In the genomic region with DNA sequence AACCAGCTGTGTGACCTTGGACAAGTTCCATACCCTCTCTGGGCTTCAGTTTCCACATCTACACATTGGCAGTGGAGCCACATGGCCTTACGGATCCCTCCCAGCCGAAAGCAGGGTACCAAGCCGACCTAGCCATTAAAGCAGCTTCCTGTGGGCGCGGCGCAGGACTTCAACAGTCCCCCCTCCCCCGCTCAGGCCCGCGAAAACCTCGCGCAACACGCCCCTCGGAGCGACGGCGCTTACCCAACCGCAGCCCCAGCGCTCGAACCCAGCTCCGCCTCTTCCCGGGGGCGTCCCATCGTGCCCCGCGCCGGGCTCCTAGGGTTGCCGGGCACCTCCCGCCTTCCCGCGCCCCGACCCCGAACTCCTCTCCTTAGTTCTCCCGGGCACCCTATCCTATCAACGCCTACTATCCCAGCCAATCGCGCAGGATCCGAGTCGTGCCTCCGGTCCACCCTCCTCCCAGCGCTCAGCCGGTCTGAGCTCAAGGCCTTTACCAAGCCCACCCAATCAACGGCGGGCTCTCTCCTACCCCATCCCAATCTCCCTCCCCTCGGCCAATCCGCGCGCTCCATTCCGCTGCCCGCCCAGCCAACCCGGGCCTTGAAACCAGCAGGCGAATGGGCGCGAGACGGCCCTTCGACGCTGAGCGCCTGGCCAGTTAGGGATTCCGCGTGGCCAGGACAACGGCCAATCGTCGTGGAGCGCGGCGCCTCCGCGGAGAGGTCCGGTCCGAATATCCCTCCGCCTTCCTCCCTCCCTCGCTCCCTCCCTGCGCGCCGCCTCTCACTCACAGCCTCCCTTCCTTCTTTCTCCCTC, we compare ENCODE assay signal across 8 cellular contexts. TPM values are rescaled to one million over a fixed set of nuclear protein-coding genes. Genes with fewer than 3 reads are reported as not detected.
A peak's percentile ranks its signal among the peaks of the same experiment; 100 is the strongest.
DNase-seq lines count a peak whose midpoint lies in the region; ATAC-seq and TF ChIP-seq lines count a peak whose summit lies in the region.

A gene (plus strand): TSS at position 767 of the 819 bp plus-strand sequence. CDS start 326 bp downstream, outside the sequence.

- H3K4me2 ChIP-seq in SU-DHL-6 (ENCODE audit: low read depth, low read length, poor library complexity, severe bottlenecking) = peak within 1 kb of the TSS; percentile 98

- H3F3A ChIP-seq in SU-DHL-6 (ENCODE audit: insufficient read depth) = peaks cover 11% of the 10 kb centered on the region; the same call in 1 of the 2 replicates

- H3K27ac ChIP-seq in SU-DHL-6 (ENCODE audit: low read depth, low read length) (peak within 1 kb of the TSS; percentile 90), thymus (ENCODE audit: low read depth) (peak within 1 kb of the TSS; percentile 97)

- no peaks in the 10 kb centered on the region for H3K9me2 ChIP-seq in SU-DHL-6 (replicated peaks; ENCODE audit: insufficient read depth, low read length)

- no peaks in the 10 kb centered on the region for H3K9me3 ChIP-seq in SU-DHL-6 (ENCODE audit: insufficient read depth, low read length)
- no peaks in the 10 kb centered on the region for H3K9me3 ChIP-seq in thymus (ENCODE audit: control insufficient read depth)

- H3K36me3 ChIP-seq in SU-DHL-6 (ENCODE audit: low read length) (peaks cover 28% of the 10 kb centered on the region), thymus (ENCODE audit: control insufficient read depth, insufficient read depth) (peaks cover 13% of the 10 kb centered on the region)

- peak within 1 kb of the TSS; percentile 53 for H2AFZ ChIP-seq in SU-DHL-6 (ENCODE audit: low read depth, low read length, severe bottlenecking)

- H4K20me1 ChIP-seq in SU-DHL-6 (ENCODE audit: low read depth, low read length) = peaks cover 14% of the 10 kb centered on the region

- no peaks in the 10 kb centered on the region for H3K27me3 ChIP-seq in SU-DHL-6 (ENCODE audit: low read length)
- no peaks in the 10 kb centered on the region for H3K27me3 ChIP-seq in thymus (ENCODE audit: control insufficient read depth, insufficient read depth)

- ATAC-seq in HG02678 (IDR thresholded peaks at IDR 0.05; ENCODE audit: unreplicated experiment) = peak; percentile 82
- ATAC-seq in activated naive CD8-positive, alpha-beta T cell treated with anti-CD3 and anti-CD28 coated beads, Interleukin-2, amount 10 ng/mL, durations not matched to agents 7 days and 5 days (ENCODE audit: low read depth) = peak; percentile 86

- WGBS in thymus = under 1% methylated on average over 74 of the region's 74 CpGs

- TF ChIP-seq CTCF in SU-DHL-6 (IDR thresholded peaks at IDR 0.05; ENCODE audit: insufficient read depth, low read length, poor library complexity, severe bottlenecking) = no peak
- TF ChIP-seq CTCF in glutamatergic neuron (IDR thresholded peaks at IDR 0.05; ENCODE audit: partially characterized antibody, unreplicated experiment) = no peak
- TF ChIP-seq CTCF in osteocyte (IDR thresholded peaks at IDR 0.05) = no peak

- H3K27ac Mint-ChIP-seq in activated naive CD8-positive, alpha-beta T cell treated with anti-CD3 and anti-CD28 coated beads, Interleukin-2, amount 10 ng/mL, durations not matched to agents 7 days and 5 days = peak within 1 kb of the TSS; percentile 96
- peak within 1 kb of the TSS; percentile 92 for H3K27ac Mint-ChIP-seq in glutamatergic neuron (ENCODE audit: unreplicated experiment)
- peak within 1 kb of the TSS; percentile 89 for H3K27ac Mint-ChIP-seq in osteocyte (ENCODE audit: unreplicated experiment)

- H3K4me1 ChIP-seq in thymus (ENCODE audit: control insufficient read depth, insufficient read depth, low read length) = peaks cover 6% of the 10 kb centered on the region

- H3K9ac ChIP-seq in SU-DHL-6 (ENCODE audit: low read length) = peak within 1 kb of the TSS; percentile 85

- peak within 1 kb of the TSS; percentile 92 for H3K4me3 Mint-ChIP-seq in activated naive CD8-positive, alpha-beta T cell treated with anti-CD3 and anti-CD28 coated beads, Interleukin-2, amount 10 ng/mL, durations not matched to agents 7 days and 5 days
- H3K4me3 Mint-ChIP-seq in glutamatergic neuron (ENCODE audit: unreplicated experiment) = peak within 1 kb of the TSS; percentile 98
- peak within 1 kb of the TSS; percentile 83 for H3K4me3 Mint-ChIP-seq in osteocyte (ENCODE audit: unreplicated experiment)

- peaks cover 46% of the 10 kb centered on the region for H3K79me2 ChIP-seq in SU-DHL-6 (ENCODE audit: insufficient read depth, low read length)

- H3K9me3 Mint-ChIP-seq in activated naive CD8-positive, alpha-beta T cell treated with anti-CD3 and anti-CD28 coated beads, Interleukin-2, amount 10 ng/mL, durations not matched to agents 7 days and 5 days = no peaks in the 10 kb centered on the region
- H3K9me3 Mint-ChIP-seq in glutamatergic neuron (ENCODE audit: unreplicated experiment) (peaks cover 2% of the 10 kb centered on the region), osteocyte (ENCODE audit: unreplicated experiment) (no peaks in the 10 kb centered on the region)

- peak; percentile 51 for TF ChIP-seq POLR2A in GM10847 (IDR thresholded peaks at IDR 0.05; ENCODE audit: extremely low read depth, insufficient read length)

- peak within 1 kb of the TSS; percentile 91 for H3K4me3 ChIP-seq in SU-DHL-6 (ENCODE audit: insufficient read depth, low read length, poor library complexity, severe bottlenecking)
- H3K4me3 ChIP-seq in thymus (ENCODE audit: low read length) = peak within 1 kb of the TSS; percentile 95

- DNase-seq in NCI-H128 (lab: John Stamatoyannopoulos, UW; ENCODE audit: unreplicated experiment) (peak; percentile 97), glutamatergic neuron (peak; percentile 99), osteocyte (ENCODE audit: extremely low spot score, unreplicated experiment) (peak; percentile 100)
- peak; percentile 95 for DNase-seq in activated naive CD8-positive, alpha-beta T cell treated with anti-CD3 and anti-CD28 coated beads, Interleukin-2, amount 10 ng/mL, durations not matched to agents 7 days and 5 days

- peaks cover 37% of the 10 kb centered on the region for H3K4me1 Mint-ChIP-seq in activated naive CD8-positive, alpha-beta T cell treated with anti-CD3 and anti-CD28 coated beads, Interleukin-2, amount 10 ng/mL, durations not matched to agents 7 days and 5 days
- H3K4me1 Mint-ChIP-seq in glutamatergic neuron (ENCODE audit: low read depth, unreplicated experiment) = peaks cover 9% of the 10 kb centered on the region
- H3K4me1 Mint-ChIP-seq in osteocyte (ENCODE audit: unreplicated experiment) = peaks cover 31% of the 10 kb centered on the region

- H3K27me3 Mint-ChIP-seq in activated naive CD8-positive, alpha-beta T cell treated with anti-CD3 and anti-CD28 coated beads, Interleukin-2, amount 10 ng/mL, durations not matched to agents 7 days and 5 days = no peaks in the 10 kb centered on the region
- H3K27me3 Mint-ChIP-seq in glutamatergic neuron (ENCODE audit: unreplicated experiment) = peaks cover 10% of the 10 kb centered on the region
- no peaks in the 10 kb centered on the region for H3K27me3 Mint-ChIP-seq in osteocyte (ENCODE audit: unreplicated experiment)

- peaks cover 31% of the 10 kb centered on the region for H3K36me3 Mint-ChIP-seq in activated naive CD8-positive, alpha-beta T cell treated with anti-CD3 and anti-CD28 coated beads, Interleukin-2, amount 10 ng/mL, durations not matched to agents 7 days and 5 days
- no peaks in the 10 kb centered on the region for H3K36me3 Mint-ChIP-seq in glutamatergic neuron (ENCODE audit: unreplicated experiment)
- peaks cover 15% of the 10 kb centered on the region for H3K36me3 Mint-ChIP-seq in osteocyte (ENCODE audit: unreplicated experiment)

- POLR2A ChIA-PET in activated naive CD8-positive, alpha-beta T cell treated with anti-CD3 and anti-CD28 coated beads, Interleukin-2, amount 10 ng/mL, durations not matched to agents 7 days and 5 days (lab: Charles Lee) = interaction anchor here (0.6 to 4.9 kb wide), 26 partner anchors 9 to 706 kb away, joined by 3 to 39 read pairs (median 4); a partner anchor contains a TSS

RNA-seq across cellular contexts. Expression of the gene that starts here (rescaled TPM):
- 100 to 1,000 TPM; 335 TPM for total RNA-seq in activated naive CD8-positive, alpha-beta T cell treated with anti-CD3 and anti-CD28 coated beads, Interleukin-2, amount 10 ng/mL, durations not matched to agents 7 days and 5 days
- 350 TPM for total RNA-seq in glutamatergic neuron (ENCODE audit: unreplicated experiment)
- total RNA-seq in osteocyte = 301 and 304 TPM in 2 replicates
- 91.3 TPM for polyA plus RNA-seq in thymus

Comparison
In these comparisons a context has a peak if more than half of its experiments do, and no peak if none do; other contexts are left out.
1. Peak in every context shown above with its lines: DNase-seq, ATAC-seq, H3K4me3 ChIP-seq and H3K27ac ChIP-seq.